1 cellular context compared by ENCODE assay signal in the genomic region with DNA sequence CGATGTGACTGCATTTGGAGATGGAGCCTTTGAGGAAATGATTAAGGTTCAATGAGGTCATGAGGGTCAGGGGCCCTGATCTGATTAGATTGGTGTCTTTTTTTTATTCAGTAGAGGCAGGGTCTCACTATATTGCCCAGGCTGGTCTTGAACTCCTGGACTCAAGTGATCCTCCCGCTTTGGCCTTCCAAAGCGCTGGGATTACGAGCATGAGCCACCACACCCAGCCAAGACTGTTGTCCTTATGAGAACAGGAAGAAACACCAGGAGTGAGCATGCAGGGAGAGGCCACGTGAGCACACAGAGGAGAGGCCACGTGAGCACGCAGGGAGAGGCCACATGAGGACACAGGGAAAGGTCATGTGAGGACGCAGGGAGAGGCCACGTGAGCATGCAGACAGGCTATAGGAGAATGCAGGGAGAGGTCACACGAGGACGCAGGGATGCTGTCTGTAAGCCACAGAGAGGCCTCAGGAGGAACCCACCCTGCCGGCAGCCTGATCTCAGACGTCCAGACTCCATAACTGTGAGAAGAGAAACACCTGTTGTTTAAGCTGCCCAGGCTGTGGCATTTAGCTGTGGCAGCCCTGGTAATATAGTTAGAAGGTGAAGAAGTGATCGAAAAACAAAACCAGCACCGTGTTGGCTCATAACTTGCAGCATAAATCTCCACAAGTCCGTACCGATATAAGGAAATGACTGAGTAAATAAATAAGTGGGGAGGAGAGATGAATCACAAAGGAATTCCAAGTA.
TF ChIP-seq lines count a peak whose summit lies in the region.

No MANE protein-coding gene starts in this region.

TF ChIP-seq in K562, 482 proteins besides CTCF, POLR2A, EP300 and RAD21 (continued from another document and continues in another):
- TF ChIP-seq, protein P1, sequence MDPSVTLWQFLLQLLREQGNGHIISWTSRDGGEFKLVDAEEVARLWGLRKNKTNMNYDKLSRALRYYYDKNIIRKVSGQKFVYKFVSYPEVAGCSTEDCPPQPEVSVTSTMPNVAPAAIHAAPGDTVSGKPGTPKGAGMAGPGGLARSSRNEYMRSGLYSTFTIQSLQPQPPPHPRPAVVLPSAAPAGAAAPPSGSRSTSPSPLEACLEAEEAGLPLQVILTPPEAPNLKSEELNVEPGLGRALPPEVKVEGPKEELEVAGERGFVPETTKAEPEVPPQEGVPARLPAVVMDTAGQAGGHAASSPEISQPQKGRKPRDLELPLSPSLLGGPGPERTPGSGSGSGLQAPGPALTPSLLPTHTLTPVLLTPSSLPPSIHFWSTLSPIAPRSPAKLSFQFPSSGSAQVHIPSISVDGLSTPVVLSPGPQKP (CRISPR knock-in tag; IDR thresholded peaks at IDR 0.05) = no peak
- TF ChIP-seq KLF13 (tag; IDR thresholded peaks at IDR 0.05; ENCODE audit: borderline replicate concordance, low read depth) (no peak), ZNF589 (CRISPR knock-in tag; IDR thresholded peaks at IDR 0.05; ENCODE audit: low read depth) (peak; percentile 73), TCF7L2 (IDR thresholded peaks at IDR 0.05; ENCODE audit: low read depth, low read length) (no peak), SMARCA5 (IDR thresholded peaks at IDR 0.05) (peak; percentile 44; the same call in 1 of the 2 replicates), FOXJ3 (CRISPR knock-in tag; IDR thresholded peaks at IDR 0.05) (no peak), NCOR1 (IDR thresholded peaks at IDR 0.05) (peak; percentile 97), HDGF (IDR thresholded peaks at IDR 0.05) (no peak), HDAC2 (IDR thresholded peaks at IDR 0.05) (peak; percentile 89), ZEB2 (IDR thresholded peaks at IDR 0.05) (peak; percentile 78), ZNF253 (CRISPR knock-in tag; conservative IDR thresholded peaks at IDR 0.05) (no peak), NR3C1 (CRISPR knock-in tag; IDR thresholded peaks at IDR 0.05) (no peak), NBN (IDR thresholded peaks at IDR 0.05; ENCODE audit: low read depth) (peak; percentile 96), BCOR (IDR thresholded peaks at IDR 0.05) (peak; percentile 81), LEF1 (IDR thresholded peaks at IDR 0.05) (peak; percentile 99), SRSF3 (IDR thresholded peaks at IDR 0.05; ENCODE audit: insufficient read depth, low read length) (no peak), L3MBTL2 (IDR thresholded peaks at IDR 0.05) (peak; percentile 99), PTBP1 (IDR thresholded peaks at IDR 0.05; ENCODE audit: low read depth, low read length) (0 out of 2 replicates have a peak, but pooled peaks have one; percentile 5), ARNT (IDR thresholded peaks at IDR 0.05) (peak; percentile 79 to 86; a peak in 3 of 4 replicates), ZKSCAN1 (IDR thresholded peaks at IDR 0.05; ENCODE audit: low read depth, low read length) (no peak; the same call in 1 of the 2 replicates)
- TF ChIP-seq, protein P2, sequence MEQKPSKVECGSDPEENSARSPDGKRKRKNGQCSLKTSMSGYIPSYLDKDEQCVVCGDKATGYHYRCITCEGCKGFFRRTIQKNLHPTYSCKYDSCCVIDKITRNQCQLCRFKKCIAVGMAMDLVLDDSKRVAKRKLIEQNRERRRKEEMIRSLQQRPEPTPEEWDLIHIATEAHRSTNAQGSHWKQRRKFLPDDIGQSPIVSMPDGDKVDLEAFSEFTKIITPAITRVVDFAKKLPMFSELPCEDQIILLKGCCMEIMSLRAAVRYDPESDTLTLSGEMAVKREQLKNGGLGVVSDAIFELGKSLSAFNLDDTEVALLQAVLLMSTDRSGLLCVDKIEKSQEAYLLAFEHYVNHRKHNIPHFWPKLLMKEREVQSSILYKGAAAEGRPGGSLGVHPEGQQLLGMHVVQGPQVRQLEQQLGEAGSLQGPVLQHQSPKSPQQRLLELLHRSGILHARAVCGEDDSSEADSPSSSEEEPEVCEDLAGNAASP (IDR thresholded peaks at IDR 0.05) = peak; percentile 100
- TF ChIP-seq, protein P3, sequence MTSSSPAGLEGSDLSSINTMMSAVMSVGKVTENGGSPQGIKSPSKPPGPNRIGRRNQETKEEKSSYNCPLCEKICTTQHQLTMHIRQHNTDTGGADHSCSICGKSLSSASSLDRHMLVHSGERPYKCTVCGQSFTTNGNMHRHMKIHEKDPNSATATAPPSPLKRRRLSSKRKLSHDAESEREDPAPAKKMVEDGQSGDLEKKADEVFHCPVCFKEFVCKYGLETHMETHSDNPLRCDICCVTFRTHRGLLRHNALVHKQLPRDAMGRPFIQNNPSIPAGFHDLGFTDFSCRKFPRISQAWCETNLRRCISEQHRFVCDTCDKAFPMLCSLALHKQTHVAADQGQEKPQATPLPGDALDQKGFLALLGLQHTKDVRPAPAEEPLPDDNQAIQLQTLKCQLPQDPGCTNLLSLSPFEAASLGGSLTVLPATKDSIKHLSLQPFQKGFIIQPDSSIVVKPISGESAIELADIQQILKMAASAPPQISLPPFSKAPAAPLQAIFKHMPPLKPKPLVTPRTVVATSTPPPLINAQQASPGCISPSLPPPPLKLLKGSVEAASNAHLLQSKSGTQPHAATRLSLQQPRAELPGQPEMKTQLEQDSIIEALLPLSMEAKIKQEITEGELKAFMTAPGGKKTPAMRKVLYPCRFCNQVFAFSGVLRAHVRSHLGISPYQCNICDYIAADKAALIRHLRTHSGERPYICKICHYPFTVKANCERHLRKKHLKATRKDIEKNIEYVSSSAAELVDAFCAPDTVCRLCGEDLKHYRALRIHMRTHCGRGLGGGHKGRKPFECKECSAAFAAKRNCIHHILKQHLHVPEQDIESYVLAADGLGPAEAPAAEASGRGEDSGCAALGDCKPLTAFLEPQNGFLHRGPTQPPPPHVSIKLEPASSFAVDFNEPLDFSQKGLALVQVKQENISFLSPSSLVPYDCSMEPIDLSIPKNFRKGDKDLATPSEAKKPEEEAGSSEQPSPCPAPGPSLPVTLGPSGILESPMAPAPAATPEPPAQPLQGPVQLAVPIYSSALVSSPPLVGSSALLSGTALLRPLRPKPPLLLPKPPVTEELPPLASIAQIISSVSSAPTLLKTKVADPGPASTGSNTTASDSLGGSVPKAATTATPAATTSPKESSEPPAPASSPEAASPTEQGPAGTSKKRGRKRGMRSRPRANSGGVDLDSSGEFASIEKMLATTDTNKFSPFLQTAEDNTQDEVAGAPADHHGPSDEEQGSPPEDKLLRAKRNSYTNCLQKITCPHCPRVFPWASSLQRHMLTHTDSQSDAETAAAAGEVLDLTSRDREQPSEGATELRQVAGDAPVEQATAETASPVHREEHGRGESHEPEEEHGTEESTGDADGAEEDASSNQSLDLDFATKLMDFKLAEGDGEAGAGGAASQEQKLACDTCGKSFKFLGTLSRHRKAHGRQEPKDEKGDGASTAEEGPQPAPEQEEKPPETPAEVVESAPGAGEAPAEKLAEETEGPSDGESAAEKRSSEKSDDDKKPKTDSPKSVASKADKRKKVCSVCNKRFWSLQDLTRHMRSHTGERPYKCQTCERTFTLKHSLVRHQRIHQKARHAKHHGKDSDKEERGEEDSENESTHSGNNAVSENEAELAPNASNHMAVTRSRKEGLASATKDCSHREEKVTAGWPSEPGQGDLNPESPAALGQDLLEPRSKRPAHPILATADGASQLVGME (CRISPR knock-in tag; IDR thresholded peaks at IDR 0.05) = no peak
- TF ChIP-seq, protein P4, sequence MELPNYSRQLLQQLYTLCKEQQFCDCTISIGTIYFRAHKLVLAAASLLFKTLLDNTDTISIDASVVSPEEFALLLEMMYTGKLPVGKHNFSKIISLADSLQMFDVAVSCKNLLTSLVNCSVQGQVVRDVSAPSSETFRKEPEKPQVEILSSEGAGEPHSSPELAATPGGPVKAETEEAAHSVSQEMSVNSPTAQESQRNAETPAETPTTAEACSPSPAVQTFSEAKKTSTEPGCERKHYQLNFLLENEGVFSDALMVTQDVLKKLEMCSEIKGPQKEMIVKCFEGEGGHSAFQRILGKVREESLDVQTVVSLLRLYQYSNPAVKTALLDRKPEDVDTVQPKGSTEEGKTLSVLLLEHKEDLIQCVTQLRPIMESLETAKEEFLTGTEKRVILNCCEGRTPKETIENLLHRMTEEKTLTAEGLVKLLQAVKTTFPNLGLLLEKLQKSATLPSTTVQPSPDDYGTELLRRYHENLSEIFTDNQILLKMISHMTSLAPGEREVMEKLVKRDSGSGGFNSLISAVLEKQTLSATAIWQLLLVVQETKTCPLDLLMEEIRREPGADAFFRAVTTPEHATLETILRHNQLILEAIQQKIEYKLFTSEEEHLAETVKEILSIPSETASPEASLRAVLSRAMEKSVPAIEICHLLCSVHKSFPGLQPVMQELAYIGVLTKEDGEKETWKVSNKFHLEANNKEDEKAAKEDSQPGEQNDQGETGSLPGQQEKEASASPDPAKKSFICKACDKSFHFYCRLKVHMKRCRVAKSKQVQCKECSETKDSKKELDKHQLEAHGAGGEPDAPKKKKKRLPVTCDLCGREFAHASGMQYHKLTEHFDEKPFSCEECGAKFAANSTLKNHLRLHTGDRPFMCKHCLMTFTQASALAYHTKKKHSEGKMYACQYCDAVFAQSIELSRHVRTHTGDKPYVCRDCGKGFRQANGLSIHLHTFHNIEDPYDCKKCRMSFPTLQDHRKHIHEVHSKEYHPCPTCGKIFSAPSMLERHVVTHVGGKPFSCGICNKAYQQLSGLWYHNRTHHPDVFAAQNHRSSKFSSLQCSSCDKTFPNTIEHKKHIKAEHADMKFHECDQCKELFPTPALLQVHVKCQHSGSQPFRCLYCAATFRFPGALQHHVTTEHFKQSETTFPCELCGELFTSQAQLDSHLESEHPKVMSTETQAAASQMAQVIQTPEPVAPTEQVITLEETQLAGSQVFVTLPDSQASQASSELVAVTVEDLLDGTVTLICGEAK (IDR thresholded peaks at IDR 0.05) = peak; percentile 23; the same call in 1 of the 2 replicates
- TF ChIP-seq, protein P4 (CRISPR knock-in tag; IDR thresholded peaks at IDR 0.05) = no peak; the same call in 1 of the 2 replicates
- TF ChIP-seq, protein P5, sequence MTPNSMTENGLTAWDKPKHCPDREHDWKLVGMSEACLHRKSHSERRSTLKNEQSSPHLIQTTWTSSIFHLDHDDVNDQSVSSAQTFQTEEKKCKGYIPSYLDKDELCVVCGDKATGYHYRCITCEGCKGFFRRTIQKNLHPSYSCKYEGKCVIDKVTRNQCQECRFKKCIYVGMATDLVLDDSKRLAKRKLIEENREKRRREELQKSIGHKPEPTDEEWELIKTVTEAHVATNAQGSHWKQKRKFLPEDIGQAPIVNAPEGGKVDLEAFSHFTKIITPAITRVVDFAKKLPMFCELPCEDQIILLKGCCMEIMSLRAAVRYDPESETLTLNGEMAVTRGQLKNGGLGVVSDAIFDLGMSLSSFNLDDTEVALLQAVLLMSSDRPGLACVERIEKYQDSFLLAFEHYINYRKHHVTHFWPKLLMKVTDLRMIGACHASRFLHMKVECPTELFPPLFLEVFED (CRISPR knock-in tag; conservative IDR thresholded peaks at IDR 0.05) = peak; percentile 92
- TF ChIP-seq, protein P6, sequence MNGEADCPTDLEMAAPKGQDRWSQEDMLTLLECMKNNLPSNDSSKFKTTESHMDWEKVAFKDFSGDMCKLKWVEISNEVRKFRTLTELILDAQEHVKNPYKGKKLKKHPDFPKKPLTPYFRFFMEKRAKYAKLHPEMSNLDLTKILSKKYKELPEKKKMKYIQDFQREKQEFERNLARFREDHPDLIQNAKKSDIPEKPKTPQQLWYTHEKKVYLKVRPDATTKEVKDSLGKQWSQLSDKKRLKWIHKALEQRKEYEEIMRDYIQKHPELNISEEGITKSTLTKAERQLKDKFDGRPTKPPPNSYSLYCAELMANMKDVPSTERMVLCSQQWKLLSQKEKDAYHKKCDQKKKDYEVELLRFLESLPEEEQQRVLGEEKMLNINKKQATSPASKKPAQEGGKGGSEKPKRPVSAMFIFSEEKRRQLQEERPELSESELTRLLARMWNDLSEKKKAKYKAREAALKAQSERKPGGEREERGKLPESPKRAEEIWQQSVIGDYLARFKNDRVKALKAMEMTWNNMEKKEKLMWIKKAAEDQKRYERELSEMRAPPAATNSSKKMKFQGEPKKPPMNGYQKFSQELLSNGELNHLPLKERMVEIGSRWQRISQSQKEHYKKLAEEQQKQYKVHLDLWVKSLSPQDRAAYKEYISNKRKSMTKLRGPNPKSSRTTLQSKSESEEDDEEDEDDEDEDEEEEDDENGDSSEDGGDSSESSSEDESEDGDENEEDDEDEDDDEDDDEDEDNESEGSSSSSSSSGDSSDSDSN (IDR thresholded peaks at IDR 0.05; ENCODE audit: borderline replicate concordance in 1 of 2, low read depth in 2 of 2, low read length in 2 of 2) = 0 out of 4 replicates have a peak, but pooled peaks have one; percentile 23 to 43
- TF ChIP-seq, protein P7, sequence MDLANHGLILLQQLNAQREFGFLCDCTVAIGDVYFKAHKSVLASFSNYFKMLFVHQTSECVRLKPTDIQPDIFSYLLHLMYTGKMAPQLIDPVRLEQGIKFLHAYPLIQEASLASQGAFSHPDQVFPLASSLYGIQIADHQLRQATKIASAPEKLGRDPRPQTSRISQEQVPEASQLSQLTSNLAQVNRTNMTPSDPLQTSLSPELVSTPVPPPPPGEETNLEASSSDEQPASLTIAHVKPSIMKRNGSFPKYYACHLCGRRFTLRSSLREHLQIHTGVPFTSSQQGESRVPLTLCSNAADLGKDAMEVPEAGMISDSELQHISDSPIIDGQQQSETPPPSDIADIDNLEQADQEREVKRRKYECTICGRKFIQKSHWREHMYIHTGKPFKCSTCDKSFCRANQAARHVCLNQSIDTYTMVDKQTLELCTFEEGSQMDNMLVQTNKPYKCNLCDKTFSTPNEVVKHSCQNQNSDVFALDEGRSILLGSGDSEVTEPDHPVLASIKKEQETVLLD (IDR thresholded peaks at IDR 0.05) = peak; percentile 57; the same call in 1 of the 2 replicates
- TF ChIP-seq, protein P8, sequence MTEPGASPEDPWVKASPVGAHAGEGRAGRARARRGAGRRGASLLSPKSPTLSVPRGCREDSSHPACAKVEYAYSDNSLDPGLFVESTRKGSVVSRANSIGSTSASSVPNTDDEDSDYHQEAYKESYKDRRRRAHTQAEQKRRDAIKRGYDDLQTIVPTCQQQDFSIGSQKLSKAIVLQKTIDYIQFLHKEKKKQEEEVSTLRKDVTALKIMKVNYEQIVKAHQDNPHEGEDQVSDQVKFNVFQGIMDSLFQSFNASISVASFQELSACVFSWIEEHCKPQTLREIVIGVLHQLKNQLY (CRISPR knock-in tag; conservative IDR thresholded peaks at IDR 0.05) = peak in 1 of 2 experiments; percentile 98; a peak in 2 of 4 replicates
